ENCODE assay signal across 1 cellular context in the genomic region with DNA sequence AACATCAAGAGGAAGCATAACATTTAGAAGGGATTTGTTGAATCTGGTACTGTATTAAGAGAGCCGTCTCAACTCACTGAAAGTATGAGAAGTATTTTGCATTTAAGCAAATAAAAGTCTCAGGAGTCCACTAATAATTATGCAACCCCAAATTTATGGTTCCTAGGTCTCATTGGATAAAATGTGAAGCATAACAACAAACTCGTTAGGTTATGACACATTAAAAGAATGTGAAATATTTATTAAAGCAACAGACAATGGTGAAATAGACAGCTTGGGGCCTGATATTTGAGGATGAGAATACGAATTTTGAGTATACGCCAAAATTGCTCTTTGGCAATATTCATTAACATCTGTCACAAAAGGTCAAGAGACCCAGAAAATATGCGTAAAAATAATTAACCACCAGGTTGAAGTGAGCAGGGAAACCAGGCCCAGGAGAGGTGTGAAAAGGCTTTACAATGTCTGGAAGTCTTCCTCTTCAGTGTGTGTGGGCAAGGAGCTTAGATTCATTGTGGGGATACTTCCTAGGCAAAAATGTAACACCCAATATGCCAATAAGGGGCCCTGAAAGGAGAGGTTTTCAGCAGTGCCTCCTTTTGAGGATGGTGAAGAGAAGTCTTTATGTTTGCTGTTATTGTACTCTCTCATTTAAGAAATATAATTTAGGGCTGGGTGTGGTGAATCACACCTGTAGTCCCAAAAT.
TF ChIP-seq lines count a peak whose summit lies in the region.

No MANE protein-coding gene starts in this region.

TF ChIP-seq in SK-N-SH, 30 proteins besides CTCF, POLR2A, EP300 and RAD21 (continued from another document):
- TF ChIP-seq, protein P1, sequence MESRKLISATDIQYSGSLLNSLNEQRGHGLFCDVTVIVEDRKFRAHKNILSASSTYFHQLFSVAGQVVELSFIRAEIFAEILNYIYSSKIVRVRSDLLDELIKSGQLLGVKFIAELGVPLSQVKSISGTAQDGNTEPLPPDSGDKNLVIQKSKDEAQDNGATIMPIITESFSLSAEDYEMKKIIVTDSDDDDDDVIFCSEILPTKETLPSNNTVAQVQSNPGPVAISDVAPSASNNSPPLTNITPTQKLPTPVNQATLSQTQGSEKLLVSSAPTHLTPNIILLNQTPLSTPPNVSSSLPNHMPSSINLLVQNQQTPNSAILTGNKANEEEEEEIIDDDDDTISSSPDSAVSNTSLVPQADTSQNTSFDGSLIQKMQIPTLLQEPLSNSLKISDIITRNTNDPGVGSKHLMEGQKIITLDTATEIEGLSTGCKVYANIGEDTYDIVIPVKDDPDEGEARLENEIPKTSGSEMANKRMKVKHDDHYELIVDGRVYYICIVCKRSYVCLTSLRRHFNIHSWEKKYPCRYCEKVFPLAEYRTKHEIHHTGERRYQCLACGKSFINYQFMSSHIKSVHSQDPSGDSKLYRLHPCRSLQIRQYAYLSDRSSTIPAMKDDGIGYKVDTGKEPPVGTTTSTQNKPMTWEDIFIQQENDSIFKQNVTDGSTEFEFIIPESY (IDR thresholded peaks at IDR 0.05; ENCODE audit: borderline replicate concordance, low read depth), result no peak
- no peak for TF ChIP-seq RCOR1 (IDR thresholded peaks at IDR 0.05; ENCODE audit: low read length)
- TF ChIP-seq TCF12 (IDR thresholded peaks at IDR 0.05), result no peak
- TF ChIP-seq GATA2 (CRISPR knock-in tag; IDR thresholded peaks at IDR 0.05), result no peak
TF ChIP-seq in SK-N-SH: peak in this region for 0.
